Comparison of ENCODE assay signal across 20 cellular contexts in the genomic region with DNA sequence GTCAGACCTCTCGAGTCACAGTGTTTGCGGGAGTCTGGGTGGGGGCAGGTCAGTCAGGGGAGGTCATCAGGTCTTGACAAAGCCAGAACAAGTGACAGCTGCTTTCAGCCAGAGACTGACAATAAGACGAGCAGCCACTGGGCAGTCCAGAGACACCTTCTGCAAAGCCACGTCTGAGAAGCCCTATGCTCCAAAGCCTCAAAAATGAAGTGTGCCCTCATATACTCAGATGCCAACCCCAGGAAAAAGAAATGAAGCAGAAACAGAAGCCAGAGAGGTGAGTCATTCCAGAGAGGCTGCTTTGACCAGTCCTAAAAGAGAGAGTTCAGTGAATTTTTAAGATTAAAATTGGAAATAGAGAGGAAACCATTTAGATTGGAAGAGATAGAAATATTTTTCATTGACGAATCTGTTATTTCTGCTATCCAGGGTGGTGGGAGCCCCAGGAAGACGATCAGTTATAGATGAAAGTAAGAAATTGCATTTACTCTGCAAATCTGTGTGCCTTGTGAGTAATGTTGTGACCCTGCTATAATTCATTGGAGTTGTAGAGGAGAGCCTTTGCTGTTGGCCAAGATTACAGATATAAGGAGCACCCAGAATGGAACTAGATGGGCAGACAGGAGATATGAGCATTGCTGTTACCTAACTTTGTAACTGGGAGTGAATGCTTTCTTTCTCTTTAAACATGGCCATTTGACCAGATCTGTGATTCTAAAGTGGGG.
DNase-seq lines count a peak whose midpoint lies in the region; TF ChIP-seq lines count a peak whose summit lies in the region.
"Had no signal": no experiment of that assay in that cellular context is flagged by ENCODE, and none has a peak within 500 bp of the region (broad histone marks: within the 10 kb centered on the region; RNA-seq: fewer than 3 reads in every experiment).

No MANE protein-coding gene starts in this region.

- H3K27me3 ChIP-seq in adipocyte (replicated peaks; ENCODE audit: control insufficient read depth, insufficient read depth, low read length) (no peaks in the 10 kb centered on the region), sigmoid colon (no peaks in the 10 kb centered on the region), left ventricle myocardium inferior (ENCODE audit: low read depth) (no peaks in the 10 kb centered on the region)
- H3K27me3 ChIP-seq: foreskin keratinocyte, vagina had no signal

- no peak for TF ChIP-seq EP300 in sigmoid colon (IDR thresholded peaks at IDR 0.05)

- H3K4me1 ChIP-seq in adipocyte (ENCODE audit: control insufficient read depth, insufficient read depth, low read length) (peaks cover 19% of the 10 kb centered on the region), sigmoid colon (no peaks in the 10 kb centered on the region), left ventricle myocardium inferior (no peaks in the 10 kb centered on the region)
- H3K4me1 ChIP-seq: foreskin keratinocyte, vagina had no signal

- H3K4me3 ChIP-seq in adipocyte (ENCODE audit: low read length) (no peak overlapping the region), sigmoid colon (no peak overlapping the region), left ventricle myocardium inferior (no peak overlapping the region)
- H3K4me3 ChIP-seq: vagina had no signal

- 85 to 89% methylated on average over 6 of the region's 6 CpGs for WGBS in sigmoid colon, 2 donors

- peak; percentile 60 for DNase-seq in ACHN
- DNase-seq in HS-27A (ENCODE audit: low read depth): peak; percentile 49
- peak; percentile 48 for DNase-seq in adipocyte (ENCODE audit: low read depth)
- peak; percentile 58 for DNase-seq in kidney glomerular epithelial cell (lab: John Stamatoyannopoulos, UW)
- no peak for DNase-seq in T-helper 2 cell
- no peak for DNase-seq in sigmoid colon
- no peak for DNase-seq in putamen (ENCODE audit: low spot score)
- no peak for DNase-seq in left ventricle myocardium inferior
- DNase-seq: CD4-positive, CD25-positive, alpha-beta regulatory T cell; DMS153; foreskin keratinocyte; hypothalamus; kidney; mesendoderm; natural killer cell; NCI-H524 treated with DMSO at 0.1 percent for 48 hours; stimulated activated CD8-positive, alpha-beta memory T cell treated with anti-CD3 and anti-CD28 coated beads, Interleukin-4, amount 100 ng/mL, for 48 hours; T-helper 9 cell had no signal

- H3K9me3 ChIP-seq in adipocyte (ENCODE audit: control insufficient read depth, low read length) (no peaks in the 10 kb centered on the region), sigmoid colon (peaks cover 0 to 3% (median 0%) of the 10 kb centered on the region in 4 donors), left ventricle myocardium inferior (replicated peaks) (peaks cover 3% of the 10 kb centered on the region)
- H3K9me3 ChIP-seq: vagina had no signal

- H3K9ac ChIP-seq in adipocyte (ENCODE audit: low read length): no peak overlapping the region
- H3K9ac ChIP-seq: KMS-11 had no signal

- intact Hi-C loops in sigmoid colon (cut with DNase I) (no loop called here), left ventricle myocardium inferior (cut with micrococcal nuclease) (no loop called here)

- H3K27ac ChIP-seq in sigmoid colon: no peak overlapping the region
- no peak overlapping the region for H3K27ac ChIP-seq in left ventricle myocardium inferior (replicated peaks)
- H3K27ac ChIP-seq: foreskin keratinocyte, KMS-11, vagina had no signal

- H3K36me3 ChIP-seq in adipocyte (ENCODE audit: control insufficient read depth, insufficient read depth, low read length, severe bottlenecking) (no peaks in the 10 kb centered on the region), sigmoid colon (no peaks in the 10 kb centered on the region), left ventricle myocardium inferior (no peaks in the 10 kb centered on the region)
- H3K36me3 ChIP-seq: vagina had no signal

- TF ChIP-seq CTCF in sigmoid colon (IDR thresholded peaks at IDR 0.05) (no peak), left ventricle myocardium inferior (IDR thresholded peaks at IDR 0.05; ENCODE audit: borderline replicate concordance) (no peak)

- in situ Hi-C loops in ACHN (cut with HindIII; ENCODE audit: low pct_ligation_motif_present, low pct_unique_long_range_greater_than_20kb, low sequenced_read_pairs): no loop called here

- no peak for TF ChIP-seq POLR2A in sigmoid colon (IDR thresholded peaks at IDR 0.05)

Comparison
In these comparisons a context has a peak if more than half of its experiments do, and no peak if none do; other contexts are left out.
1. DNase-seq: peak in ACHN (single experiment), HS-27A (single experiment), adipocyte (single experiment) and kidney glomerular epithelial cell (single experiment); none in T-helper 2 cell (0 of 5), sigmoid colon (single experiment), putamen (single experiment) and left ventricle myocardium inferior (single experiment).